ENCODE assay signal across 8 cellular contexts in the genomic region with DNA sequence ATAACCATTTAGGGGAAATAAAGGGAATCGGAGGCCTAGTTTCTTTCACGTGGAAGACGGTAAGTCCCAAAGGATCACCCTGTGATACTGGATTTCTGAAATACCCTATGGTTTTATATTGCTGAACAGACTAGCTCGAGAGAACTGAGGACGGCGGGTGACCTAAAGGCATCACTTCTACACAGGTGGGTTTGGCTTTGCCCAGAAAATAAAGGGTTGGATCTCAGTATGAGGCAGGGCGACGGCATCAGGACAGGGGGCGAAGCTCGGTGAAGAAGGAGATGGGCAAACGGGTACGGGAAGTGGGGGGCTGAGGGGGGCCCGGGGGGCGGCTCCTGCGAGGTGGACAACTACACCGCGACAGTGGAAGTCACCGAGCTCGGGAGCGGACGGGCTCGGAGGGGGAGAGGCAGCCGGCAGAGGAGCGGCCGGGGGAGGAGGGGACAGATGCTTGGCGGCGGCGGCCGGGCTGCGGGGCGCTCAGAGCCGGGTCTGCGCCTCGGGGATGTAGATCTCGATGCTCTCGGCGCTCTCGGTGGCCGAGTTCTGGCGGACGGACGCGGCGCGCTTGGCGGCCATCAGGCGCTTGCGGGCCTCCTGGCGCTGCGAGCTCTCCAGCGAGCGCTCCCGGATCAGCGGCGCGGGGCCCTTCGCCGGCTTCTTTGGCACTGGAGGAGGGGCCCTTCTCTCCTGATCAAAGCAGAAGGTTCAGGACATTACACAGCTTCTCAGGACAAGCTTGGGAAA. TPM values are rescaled to one million over a fixed set of nuclear protein-coding genes. Genes with fewer than 3 reads are reported as not detected.
A peak's percentile ranks its signal among the peaks of the same experiment; 100 is the strongest.
DNase-seq lines count a peak whose midpoint lies in the region; ATAC-seq and TF ChIP-seq lines count a peak whose summit lies in the region.

No MANE protein-coding gene starts in this region.

- H3K27me3 Mint-ChIP-seq in activated CD8-positive, alpha-beta T cell treated with anti-CD3 and anti-CD28 coated beads, Interleukin-2, amount 10 ng/mL, durations not matched to agents 7 days and 5 days (ENCODE audit: low read depth): peaks cover 41% of the 10 kb centered on the region

- CTCF ChIA-PET in activated CD8-positive, alpha-beta T cell treated with anti-CD3 and anti-CD28 coated beads, Interleukin-2, amount 10 ng/mL, durations not matched to agents 7 days and 5 days (lab: Charles Lee): interaction anchor here (1.1 to 1.8 kb wide), 4 partner anchors 40 to 167 kb away, joined by 4 to 5 read pairs (median 4); no protein-coding TSS in a partner anchor

- H3K79me2 ChIP-seq in neural cell (replicated peaks; ENCODE audit: insufficient read depth, low read length): no peaks in the 10 kb centered on the region

- H3K36me3 Mint-ChIP-seq in activated CD8-positive, alpha-beta T cell treated with anti-CD3 and anti-CD28 coated beads, Interleukin-2, amount 10 ng/mL, durations not matched to agents 7 days and 5 days (ENCODE audit: low read depth): no peaks in the 10 kb centered on the region

- no peaks in the 10 kb centered on the region for H3F3A ChIP-seq in neural cell (ENCODE audit: insufficient read depth, low read length, poor library complexity, severe bottlenecking)

- no peaks in the 10 kb centered on the region for H4K20me1 ChIP-seq in neural cell (ENCODE audit: insufficient read depth)

- TF ChIP-seq RAD21 in neural cell (conservative IDR thresholded peaks at IDR 0.05): no peak

- no peaks in the 10 kb centered on the region for H3K9me2 ChIP-seq in neural cell (ENCODE audit: insufficient read depth, low read length)

- TF ChIP-seq EP300 in neural cell (conservative IDR thresholded peaks at IDR 0.05; ENCODE audit: poor library complexity, severe bottlenecking): no peak

- H3K4me3 ChIP-seq in fibroblast of the aortic adventitia (ENCODE audit: low read depth, low read length): peak overlapping the region; percentile 53
- peak overlapping the region; percentile 62 for H3K4me3 ChIP-seq in neural cell (ENCODE audit: low read length)

- H3K9me3 ChIP-seq in neural cell (ENCODE audit: low read length): no peaks in the 10 kb centered on the region

- H3K27ac Mint-ChIP-seq in activated CD8-positive, alpha-beta T cell treated with anti-CD3 and anti-CD28 coated beads, Interleukin-2, amount 10 ng/mL, durations not matched to agents 7 days and 5 days: no peak overlapping the region

- DNase-seq in SHP77 (lab: John Stamatoyannopoulos, UW): peak; percentile 22 to 30
- DNase-seq in SHP77 treated with DMSO at 0.1 percent for 48 hours (lab: John Stamatoyannopoulos, UW): no peak
- peak; percentile 27 for DNase-seq in activated CD8-positive, alpha-beta T cell treated with anti-CD3 and anti-CD28 coated beads, Interleukin-2, amount 10 ng/mL, durations not matched to agents 7 days and 5 days
- DNase-seq in fibroblast of the aortic adventitia (ENCODE audit: low read depth): peak; percentile 34
- no peak for DNase-seq in glomerular visceral epithelial cell (ENCODE audit: extremely low spot score)

- H3K36me3 ChIP-seq in neural cell (ENCODE audit: insufficient read depth, low read length): no peaks in the 10 kb centered on the region

- no peaks in the 10 kb centered on the region for H3K9me3 Mint-ChIP-seq in activated CD8-positive, alpha-beta T cell treated with anti-CD3 and anti-CD28 coated beads, Interleukin-2, amount 10 ng/mL, durations not matched to agents 7 days and 5 days (ENCODE audit: insufficient read depth)

- POLR2A ChIA-PET in activated CD8-positive, alpha-beta T cell treated with anti-CD3 and anti-CD28 coated beads, Interleukin-2, amount 10 ng/mL, durations not matched to agents 7 days and 5 days (lab: Charles Lee): no interaction called here

- ATAC-seq in activated CD8-positive, alpha-beta T cell treated with anti-CD3 and anti-CD28 coated beads, Interleukin-2, amount 10 ng/mL, durations not matched to agents 7 days and 5 days: peak; percentile 61
- ATAC-seq in GM18873 (IDR thresholded peaks at IDR 0.05; ENCODE audit: low FRiP score, unreplicated experiment) (no peak), GM18909 (IDR thresholded peaks at IDR 0.05; ENCODE audit: poor library complexity, unreplicated experiment) (no peak)

- peak overlapping the region; percentile 15 for H3K9ac ChIP-seq in neural cell (ENCODE audit: low read length)

- no peak for TF ChIP-seq CTCF in fibroblast of the aortic adventitia (IDR thresholded peaks at IDR 0.05; ENCODE audit: insufficient read depth, low read length)
- TF ChIP-seq CTCF in neural cell (IDR thresholded peaks at IDR 0.05; ENCODE audit: poor library complexity, severe bottlenecking): no peak

- H3K27ac ChIP-seq in neural cell (ENCODE audit: low read length): no peak overlapping the region

- no peak overlapping the region for H3K4me2 ChIP-seq in neural cell (ENCODE audit: low read length)

- peaks cover 14% of the 10 kb centered on the region for H3K4me1 Mint-ChIP-seq in activated CD8-positive, alpha-beta T cell treated with anti-CD3 and anti-CD28 coated beads, Interleukin-2, amount 10 ng/mL, durations not matched to agents 7 days and 5 days (ENCODE audit: low read depth)

- peaks cover 27% of the 10 kb centered on the region for H3K27me3 ChIP-seq in neural cell (ENCODE audit: insufficient read depth, low read depth, low read length)

- H3K4me3 Mint-ChIP-seq in activated CD8-positive, alpha-beta T cell treated with anti-CD3 and anti-CD28 coated beads, Interleukin-2, amount 10 ng/mL, durations not matched to agents 7 days and 5 days: peak overlapping the region; percentile 41

- no peak overlapping the region for H2AFZ ChIP-seq in neural cell (ENCODE audit: low read depth, low read length)

TF ChIP-seq in neural cell, 6 proteins besides CTCF, POLR2A, EP300 and RAD21:
- no peak for TF ChIP-seq MXI1 (conservative IDR thresholded peaks at IDR 0.05; ENCODE audit: poor library complexity, severe bottlenecking)
- no peak for TF ChIP-seq TAF1 (IDR thresholded peaks at IDR 0.05; ENCODE audit: low read depth)
- TF ChIP-seq EZH2 (IDR thresholded peaks at IDR 0.05; ENCODE audit: borderline replicate concordance, insufficient read depth, low read length, poor library complexity, severe bottlenecking): no peak
- no peak for TF ChIP-seq SMC3 (conservative IDR thresholded peaks at IDR 0.05; ENCODE audit: poor library complexity)
- no peak for TF ChIP-seq REST (IDR thresholded peaks at IDR 0.05; ENCODE audit: borderline replicate concordance)
- no peak for TF ChIP-seq POLR2AphosphoS5 (IDR thresholded peaks at IDR 0.05)

RNA-seq across cellular contexts. Expression of gene TGIF1, which starts 48.9 kb away (rescaled TPM):
- total RNA-seq in activated CD8-positive, alpha-beta T cell treated with anti-CD3 and anti-CD28 coated beads, Interleukin-2, amount 10 ng/mL, durations not matched to agents 7 days and 5 days: 1 to 10 TPM; 8.2 to 8.7 TPM
- 68.4 and 106 TPM in 2 replicates for total RNA-seq in fibroblast of the aortic adventitia (ENCODE audit: low replicate concordance)
- 3.6 and 9.7 TPM in 2 replicates for polyA plus RNA-seq in neural cell
- 2.9 and 3.2 TPM in 2 replicates for polyA minus RNA-seq in neural cell

Comparison
In these comparisons a context has a peak if more than half of its experiments do, and no peak if none do; other contexts are left out.
1. DNase-seq: peak in SHP77 (2 of 2), activated CD8-positive, alpha-beta T cell treated with anti-CD3 and anti-CD28 coated beads, Interleukin-2, amount 10 ng/mL, durations not matched to agents 7 days and 5 days (single experiment) and fibroblast of the aortic adventitia (single experiment); none in SHP77 treated with DMSO at 0.1 percent for 48 hours (single experiment) and glomerular visceral epithelial cell (single experiment).